23 cellular contexts compared by ENCODE assay signal in the genomic region with DNA sequence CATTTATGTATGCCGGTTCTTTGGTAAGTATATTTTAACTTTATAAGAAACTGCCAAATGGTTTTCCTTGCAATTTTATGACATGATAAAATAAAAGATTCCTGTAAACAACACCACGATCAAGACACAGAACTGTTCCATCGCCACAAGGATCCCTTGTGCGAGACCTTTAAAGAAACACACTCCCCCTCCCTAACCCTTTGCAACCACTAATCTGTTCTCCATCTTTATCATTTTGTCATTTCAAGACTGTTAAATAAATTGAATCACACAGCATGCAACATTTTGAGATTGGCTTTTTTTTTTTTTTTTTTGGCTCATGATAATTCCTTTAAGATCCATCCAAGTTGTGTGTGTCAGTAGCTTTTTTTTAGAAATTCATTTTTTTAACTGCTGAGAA. TPM values are rescaled to one million over a fixed set of nuclear protein-coding genes. Genes with fewer than 3 reads are reported as not detected.
A peak's percentile ranks its signal among the peaks of the same experiment; 100 is the strongest.
DNase-seq lines count a peak whose midpoint lies in the region; ATAC-seq lines count a peak whose summit lies in the region.
"Had no signal": no experiment of that assay in that cellular context is flagged by ENCODE, and none has a peak within 500 bp of the region (broad histone marks: within the 10 kb centered on the region; RNA-seq: fewer than 3 reads in every experiment).

No MANE protein-coding gene starts in this region.

- peaks cover 36% of the 10 kb centered on the region for H3K4me1 Mint-ChIP-seq in activated CD4-positive, alpha-beta T cell treated with anti-CD3 and anti-CD28 coated beads for 36 hours
- H3K4me1 Mint-ChIP-seq in activated T-cell treated with anti-CD3 and anti-CD28 coated beads, Interleukin-2, amount 50 U/mL, for 72 hours (ENCODE audit: low read depth) = peaks cover 48% of the 10 kb centered on the region
- H3K4me1 Mint-ChIP-seq in immature natural killer cell = peaks cover 97 to 99% of the 10 kb centered on the region in 2 donors
- peaks cover 72% of the 10 kb centered on the region for H3K4me1 Mint-ChIP-seq in stimulated activated effector memory CD8-positive, alpha-beta T cell treated with anti-CD3 and anti-CD28 coated beads, Interleukin-12 subunit alpha, Interleukin-12 subunit beta, amount 100 ng/mL, for 72 hours

- CTCF ChIA-PET in activated CD4-positive, alpha-beta T cell treated with anti-CD3 and anti-CD28 coated beads for 36 hours (lab: Charles Lee) = no interaction called here

- no peak overlapping the region for H3K27ac Mint-ChIP-seq in activated CD4-positive, alpha-beta T cell treated with anti-CD3 and anti-CD28 coated beads for 36 hours
- peak overlapping the region; percentile 18 for H3K27ac Mint-ChIP-seq in activated T-cell treated with anti-CD3 and anti-CD28 coated beads, Interleukin-2, amount 50 U/mL, for 72 hours
- peak overlapping the region; percentile 77 to 90 (median 87) for H3K27ac Mint-ChIP-seq in immature natural killer cell
- no peak overlapping the region for H3K27ac Mint-ChIP-seq in stimulated activated effector memory CD8-positive, alpha-beta T cell treated with anti-CD3 and anti-CD28 coated beads, Interleukin-12 subunit alpha, Interleukin-12 subunit beta, amount 100 ng/mL, for 72 hours
- H3K27ac Mint-ChIP-seq: CD8-positive, alpha-beta T cell had no signal

- ATAC-seq in activated CD4-positive, alpha-beta T cell treated with anti-CD3 and anti-CD28 coated beads for 36 hours = peak; percentile 32
- peak in 1 of 2 donors; percentile 55 for ATAC-seq in activated T-cell treated with anti-CD3 and anti-CD28 coated beads, Interleukin-2, amount 50 U/mL, for 72 hours (replicated peaks in 1 of 2)
- peak; percentile 47 for ATAC-seq in stimulated activated effector memory CD8-positive, alpha-beta T cell treated with anti-CD3 and anti-CD28 coated beads, Interleukin-12 subunit alpha, Interleukin-12 subunit beta, amount 100 ng/mL, for 72 hours
- no peak for ATAC-seq in GM19035 (IDR thresholded peaks at IDR 0.05; ENCODE audit: unreplicated experiment)
- no peak for ATAC-seq in GM21737 (IDR thresholded peaks at IDR 0.05; ENCODE audit: unreplicated experiment)
- ATAC-seq: CD8-positive, alpha-beta T cell; GM12878; HCT116 had no signal

- no peak overlapping the region for H3K4me3 Mint-ChIP-seq in activated CD4-positive, alpha-beta T cell treated with anti-CD3 and anti-CD28 coated beads for 36 hours
- peak overlapping the region; percentile 51 to 60 for H3K4me3 Mint-ChIP-seq in activated T-cell treated with anti-CD3 and anti-CD28 coated beads, Interleukin-2, amount 50 U/mL, for 72 hours
- peak overlapping the region; percentile 62 to 79 (median 68) for H3K4me3 Mint-ChIP-seq in immature natural killer cell
- peak overlapping the region; percentile 79 for H3K4me3 Mint-ChIP-seq in stimulated activated effector memory CD8-positive, alpha-beta T cell treated with anti-CD3 and anti-CD28 coated beads, Interleukin-12 subunit alpha, Interleukin-12 subunit beta, amount 100 ng/mL, for 72 hours
- H3K4me3 Mint-ChIP-seq: B cell; CD8-positive, alpha-beta T cell had no signal

- POLR2A ChIA-PET in activated CD4-positive, alpha-beta T cell treated with anti-CD3 and anti-CD28 coated beads for 36 hours (lab: Charles Lee) = no interaction called here

- no peaks in the 10 kb centered on the region for H3K27me3 Mint-ChIP-seq in activated CD4-positive, alpha-beta T cell treated with anti-CD3 and anti-CD28 coated beads for 36 hours
- no peaks in the 10 kb centered on the region for H3K27me3 Mint-ChIP-seq in activated T-cell treated with anti-CD3 and anti-CD28 coated beads, Interleukin-2, amount 50 U/mL, for 72 hours (ENCODE audit: low read depth)
- no peaks in the 10 kb centered on the region for H3K27me3 Mint-ChIP-seq in immature natural killer cell (ENCODE audit: low read depth in 3 of 3)
- H3K27me3 Mint-ChIP-seq: B cell had no signal

- DNase-seq in activated CD4-positive, alpha-beta T cell treated with anti-CD3 and anti-CD28 coated beads for 36 hours = no peak
- no peak for DNase-seq in activated CD4-positive, alpha-beta T cell treated with anti-CD3 and anti-CD28 coated beads for 4 hours
- DNase-seq in activated T-cell treated with anti-CD3 and anti-CD28 coated beads, Interleukin-2, amount 50 U/mL, for 72 hours = no peak
- DNase-seq in activated T-cell treated with anti-CD3 and anti-CD28 coated beads for 4 hours (no peak), immature natural killer cell (no peak)
- no peak for DNase-seq in stimulated activated effector memory CD8-positive, alpha-beta T cell treated with anti-CD3 and anti-CD28 coated beads, Interleukin-12 subunit alpha, Interleukin-12 subunit beta, amount 100 ng/mL, for 72 hours (ENCODE audit: low spot score in 2 of 2)
- DNase-seq: Caco-2, IMR-90, KG1, MG63, NCI-H1105 treated with DMSO at 0.1 percent for 48 hours, NCI-H2029, NCI-H446, NCI-H524 treated with DMSO at 0.1 percent for 48 hours, NCI-H774, SHP77 had no signal

- no peaks in the 10 kb centered on the region for H3K9me3 Mint-ChIP-seq in activated CD4-positive, alpha-beta T cell treated with anti-CD3 and anti-CD28 coated beads for 36 hours (ENCODE audit: low read depth)
- peaks cover 0 to 5% of the 10 kb centered on the region in 2 donors for H3K9me3 Mint-ChIP-seq in activated T-cell treated with anti-CD3 and anti-CD28 coated beads, Interleukin-2, amount 50 U/mL, for 72 hours
- no peaks in the 10 kb centered on the region for H3K9me3 Mint-ChIP-seq in immature natural killer cell
- no peaks in the 10 kb centered on the region for H3K9me3 Mint-ChIP-seq in stimulated activated effector memory CD8-positive, alpha-beta T cell treated with anti-CD3 and anti-CD28 coated beads, Interleukin-12 subunit alpha, Interleukin-12 subunit beta, amount 100 ng/mL, for 72 hours
- H3K9me3 Mint-ChIP-seq: CD8-positive, alpha-beta T cell had no signal

- intact Hi-C loops in activated CD4-positive, alpha-beta T cell treated with anti-CD3 and anti-CD28 coated beads for 36 hours (cut with DNase I, micrococcal nuclease) = no loop called here

- no peaks in the 10 kb centered on the region for H3K36me3 Mint-ChIP-seq in activated CD4-positive, alpha-beta T cell treated with anti-CD3 and anti-CD28 coated beads for 36 hours (ENCODE audit: low read depth)
- H3K36me3 Mint-ChIP-seq in activated T-cell treated with anti-CD3 and anti-CD28 coated beads, Interleukin-2, amount 50 U/mL, for 72 hours (ENCODE audit: insufficient read depth in 2 of 2) = peaks cover 2 to 7% of the 10 kb centered on the region in 2 donors
- peaks cover 4 to 16% (median 12%) of the 10 kb centered on the region in 3 donors for H3K36me3 Mint-ChIP-seq in immature natural killer cell
- peaks cover 100% of the 10 kb centered on the region for H3K36me3 Mint-ChIP-seq in stimulated activated effector memory CD8-positive, alpha-beta T cell treated with anti-CD3 and anti-CD28 coated beads, Interleukin-12 subunit alpha, Interleukin-12 subunit beta, amount 100 ng/mL, for 72 hours

RNA-seq across cellular contexts. Expression of a gene that starts 6.0 kb away (rescaled TPM):
- 1 to 10 TPM; 3.0 to 4.9 TPM for total RNA-seq in activated CD4-positive, alpha-beta T cell treated with anti-CD3 and anti-CD28 coated beads for 36 hours
- total RNA-seq in activated T-cell treated with anti-CD3 and anti-CD28 coated beads, Interleukin-2, amount 50 U/mL, for 72 hours = 1 to 10 TPM; 3.9 to 9.3 TPM
- polyA plus RNA-seq in immature natural killer cell = 100 to 1,000 TPM in 1 of 3 donors, 10 to 100 TPM in 2; 43.2 to 124 (median 77.4) TPM
- total RNA-seq: H4, IMR-90 had no signal
- polyA plus RNA-seq: IMR-90 had no signal

RNA-seq across cellular contexts. Expression of a gene that starts 12.1 kb away (rescaled TPM):
- 1 to 10 TPM; 8.8 to 9.0 TPM for total RNA-seq in activated CD4-positive, alpha-beta T cell treated with anti-CD3 and anti-CD28 coated beads for 36 hours
- 10 to 100 TPM in 1 of 2 donors, 1 to 10 TPM in 1; 8.1 to 14.6 TPM for total RNA-seq in activated T-cell treated with anti-CD3 and anti-CD28 coated beads, Interleukin-2, amount 50 U/mL, for 72 hours
- 10 to 100 TPM in 2 of 3 donors, 1 to 10 TPM in 1; 8.8 to 26.4 (median 13.9) TPM for polyA plus RNA-seq in immature natural killer cell

Comparison
In these comparisons a context has a peak if more than half of its experiments do, and no peak if none do; other contexts are left out.
1. ATAC-seq: peak in activated CD4-positive, alpha-beta T cell treated with anti-CD3 and anti-CD28 coated beads for 36 hours (single experiment) and stimulated activated effector memory CD8-positive, alpha-beta T cell treated with anti-CD3 and anti-CD28 coated beads, Interleukin-12 subunit alpha, Interleukin-12 subunit beta, amount 100 ng/mL, for 72 hours (single experiment); none in GM19035 (single experiment) and GM21737 (single experiment).
2. H3K27ac Mint-ChIP-seq: peak in activated T-cell treated with anti-CD3 and anti-CD28 coated beads, Interleukin-2, amount 50 U/mL, for 72 hours (single experiment) and immature natural killer cell (6 of 6); none in activated CD4-positive, alpha-beta T cell treated with anti-CD3 and anti-CD28 coated beads for 36 hours (single experiment) and stimulated activated effector memory CD8-positive, alpha-beta T cell treated with anti-CD3 and anti-CD28 coated beads, Interleukin-12 subunit alpha, Interleukin-12 subunit beta, amount 100 ng/mL, for 72 hours (single experiment).